Comparison of ENCODE assay signal across 16 cellular contexts in the genomic region with DNA sequence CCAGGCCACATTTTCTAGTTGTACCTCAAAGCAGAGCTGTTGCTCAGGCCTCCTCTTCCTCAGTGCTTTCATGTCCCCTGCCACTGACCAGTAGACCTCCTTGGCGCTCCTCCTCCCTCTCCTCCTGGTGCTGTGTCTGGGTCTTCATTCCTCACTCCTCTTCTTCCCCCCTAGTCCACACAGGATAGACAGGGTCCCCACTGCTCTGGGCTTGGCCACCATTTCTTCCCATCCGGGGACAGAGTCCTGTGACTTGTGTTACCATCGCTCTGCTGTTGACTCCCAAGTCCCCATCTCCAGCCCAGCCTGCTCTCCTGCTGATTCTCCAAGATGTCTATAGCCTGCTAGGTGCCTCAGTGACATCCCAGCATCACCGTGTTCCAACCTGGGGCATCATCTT.
A peak's percentile ranks its signal among the peaks of the same experiment; 100 is the strongest.
DNase-seq lines count a peak whose midpoint lies in the region.
"Had no signal": no experiment of that assay in that cellular context is flagged by ENCODE, and none has a peak within 500 bp of the region (broad histone marks: within the 10 kb centered on the region; RNA-seq: fewer than 3 reads in every experiment).

No MANE protein-coding gene starts in this region.

- no peak overlapping the region for H2AFZ ChIP-seq in neuronal stem cell (ENCODE audit: low read length)
- H2AFZ ChIP-seq: GM23338 had no signal

- H3K27ac ChIP-seq in BLaER1 = no peak overlapping the region
- H3K27ac ChIP-seq in BLaER1 treated with 17β-estradiol and CSF1 and Interleukin-3, amounts not matched to agents 10 nM and 100 nM = no peak overlapping the region
- no peak overlapping the region for H3K27ac ChIP-seq in neuronal stem cell (replicated peaks; ENCODE audit: low read length)

- H4K8ac ChIP-seq in neuronal stem cell (ENCODE audit: low read depth, low read length) = no peak overlapping the region

- H3K4ac ChIP-seq in neuronal stem cell (ENCODE audit: low read length) = no peak overlapping the region

- intact Hi-C loops in dendritic cell treated with granulocyte-macrophage colony-stimulating factor and Interleukin-4, amounts not matched to agents 40 ng/mL and 50 ng/mL, for 4 days (cut with micrococcal nuclease) = loop anchor here (2.0 kb wide), 1 partner anchor 149 kb away; no protein-coding TSS in a partner anchor

- DNase-seq in neuronal stem cell (ENCODE audit: low spot score) (no peak), iPS-NIHi7 (ENCODE audit: extremely low spot score) (no peak), T-helper 2 cell (no peak)
- DNase-seq: ACHN; BE2C; CD4-positive, alpha-beta memory T cell; DMS153; DMS79; GDM1; H7 had no signal

- H3K4me3 ChIP-seq in BLaER1 = no peak overlapping the region
- H3K4me3 ChIP-seq in BLaER1 treated with 17β-estradiol and CSF1 and Interleukin-3, amounts not matched to agents 10 nM and 100 nM = no peak overlapping the region
- H3K4me3 ChIP-seq in neuronal stem cell (ENCODE audit: low read length in 2 of 2) = no peak overlapping the region
- H3K4me3 ChIP-seq: GM23338 had no signal

- no peak overlapping the region for H3K14ac ChIP-seq in neuronal stem cell (ENCODE audit: low read length)

- no peaks in the 10 kb centered on the region for H4K20me1 ChIP-seq in BLaER1
- no peaks in the 10 kb centered on the region for H4K20me1 ChIP-seq in BLaER1 treated with 17β-estradiol and CSF1 and Interleukin-3, amounts not matched to agents 10 nM and 100 nM

- H2BK12ac ChIP-seq in neuronal stem cell (ENCODE audit: low read length) = no peak overlapping the region

- H3K27me3 ChIP-seq in BLaER1 (no peaks in the 10 kb centered on the region), neuronal stem cell (ENCODE audit: control insufficient read depth in 3 of 3, insufficient read depth in 3 of 3, low read depth in 1 of 3, low read length in 3 of 3) (no peaks in the 10 kb centered on the region)
- H3K27me3 ChIP-seq in BLaER1 treated with 17β-estradiol and CSF1 and Interleukin-3, amounts not matched to agents 10 nM and 100 nM = no peaks in the 10 kb centered on the region

- H3K4me1 Mint-ChIP-seq in dendritic cell treated with granulocyte-macrophage colony-stimulating factor and Interleukin-4, amounts not matched to agents 40 ng/mL and 50 ng/mL, for 4 days (ENCODE audit: low read depth) = peaks cover 6% of the 10 kb centered on the region
- H3K4me1 Mint-ChIP-seq: CD14-positive monocyte had no signal

- H2BK120ac ChIP-seq in neuronal stem cell (ENCODE audit: low read depth, low read length) = no peak overlapping the region

- H3K23ac ChIP-seq in neuronal stem cell (ENCODE audit: low read depth, low read length, poor library complexity) = no peak overlapping the region

- peak overlapping the region; percentile 15 for H3K18ac ChIP-seq in neuronal stem cell (ENCODE audit: low read length)

- no CpG with 5 or more reads among the region's 4 CpGs for WGBS in neuronal stem cell (ENCODE audit: extremely low coverage in 2 of 2, insufficient read length in 2 of 2, insufficient replicate concordance in 1 of 2), 2 donors

- H3K4me1 ChIP-seq in BLaER1 = peaks cover 15% of the 10 kb centered on the region
- H3K4me1 ChIP-seq in BLaER1 treated with 17β-estradiol and CSF1 and Interleukin-3, amounts not matched to agents 10 nM and 100 nM = peaks cover 9 to 19% (median 16%) of the 10 kb centered on the region in 10 experiments; a peak in 19 of 20 replicates
- peaks cover 2% of the 10 kb centered on the region in 2 donors for H3K4me1 ChIP-seq in neuronal stem cell (ENCODE audit: control insufficient read depth in 2 of 2, insufficient read depth in 1 of 2, low read depth in 1 of 2, low read length in 2 of 2)
- H3K4me1 ChIP-seq: BE2C had no signal

- H2AK5ac ChIP-seq in neuronal stem cell (ENCODE audit: low read depth, low read length) = no peak overlapping the region

- no peaks in the 10 kb centered on the region for H3K9me3 Mint-ChIP-seq in dendritic cell treated with granulocyte-macrophage colony-stimulating factor and Interleukin-4, amounts not matched to agents 40 ng/mL and 50 ng/mL, for 4 days
- H3K9me3 Mint-ChIP-seq: CD4-positive, alpha-beta memory T cell had no signal

- peak overlapping the region; percentile 25 for H3K27ac Mint-ChIP-seq in dendritic cell treated with granulocyte-macrophage colony-stimulating factor and Interleukin-4, amounts not matched to agents 40 ng/mL and 50 ng/mL, for 4 days
- H3K27ac Mint-ChIP-seq: CD4-positive, alpha-beta memory T cell; GM23338; IgD-negative memory B cell had no signal

- H2BK5ac ChIP-seq in neuronal stem cell (ENCODE audit: low read length) = no peak overlapping the region

- H3K4me2 ChIP-seq in BLaER1 (peak overlapping the region; percentile 45), neuronal stem cell (ENCODE audit: insufficient read depth, low read length, poor library complexity, severe bottlenecking) (no peak overlapping the region)
- peak overlapping the region in 10 of 11 experiments; percentile 10 to 67 (median 42); a peak in 15 of 22 replicates for H3K4me2 ChIP-seq in BLaER1 treated with 17β-estradiol and CSF1 and Interleukin-3, amounts not matched to agents 10 nM and 100 nM
- H3K4me2 ChIP-seq: GM23338 had no signal

- H4K91ac ChIP-seq in neuronal stem cell (ENCODE audit: low read depth, low read length, poor library complexity) = no peak overlapping the region

- no peak overlapping the region for H2BK15ac ChIP-seq in neuronal stem cell (ENCODE audit: low read length)

- no peak overlapping the region for H3K4me3 Mint-ChIP-seq in dendritic cell treated with granulocyte-macrophage colony-stimulating factor and Interleukin-4, amounts not matched to agents 40 ng/mL and 50 ng/mL, for 4 days
- H3K4me3 Mint-ChIP-seq: CD14-positive monocyte; CD4-positive, alpha-beta memory T cell; GM23338; IgD-negative memory B cell had no signal

- H3K27me3 Mint-ChIP-seq in dendritic cell treated with granulocyte-macrophage colony-stimulating factor and Interleukin-4, amounts not matched to agents 40 ng/mL and 50 ng/mL, for 4 days = peaks cover 16% of the 10 kb centered on the region

- H3K9ac ChIP-seq in BLaER1 (no peak overlapping the region), neuronal stem cell (ENCODE audit: low read depth, low read length, poor library complexity) (no peak overlapping the region)
- H3K9ac ChIP-seq in BLaER1 treated with 17β-estradiol and CSF1 and Interleukin-3, amounts not matched to agents 10 nM and 100 nM = no peak overlapping the region

- H3K36me3 Mint-ChIP-seq in dendritic cell treated with granulocyte-macrophage colony-stimulating factor and Interleukin-4, amounts not matched to agents 40 ng/mL and 50 ng/mL, for 4 days (ENCODE audit: low read depth) = no peaks in the 10 kb centered on the region
- H3K36me3 Mint-ChIP-seq: CD14-positive monocyte; CD4-positive, alpha-beta memory T cell had no signal

- H3K36me3 ChIP-seq in BLaER1 (no peaks in the 10 kb centered on the region), neuronal stem cell (replicated peaks in 1 of 2; ENCODE audit: control insufficient read depth in 2 of 2, insufficient read depth in 2 of 2, low read length in 2 of 2) (no peaks in the 10 kb centered on the region)
- H3K36me3 ChIP-seq in BLaER1 treated with 17β-estradiol and CSF1 and Interleukin-3, amounts not matched to agents 10 nM and 100 nM = no peaks in the 10 kb centered on the region
- H3K36me3 ChIP-seq: BE2C had no signal

- no peaks in the 10 kb centered on the region for H3K79me1 ChIP-seq in neuronal stem cell (ENCODE audit: low read depth, low read length)

- no peaks in the 10 kb centered on the region for H3K9me3 ChIP-seq in BLaER1
- no peaks in the 10 kb centered on the region for H3K9me3 ChIP-seq in BLaER1 treated with 17β-estradiol and CSF1 and Interleukin-3, amounts not matched to agents 10 nM and 100 nM (replicated peaks in 1 of 11)
- H3K9me3 ChIP-seq in neuronal stem cell (replicated peaks in 1 of 2; ENCODE audit: control insufficient read depth in 2 of 2, insufficient read depth in 1 of 2, low read depth in 1 of 2, low read length in 2 of 2) = peaks cover 0 to 5% of the 10 kb centered on the region in 2 donors
- H3K9me3 ChIP-seq: BE2C had no signal
